ENCODE assay signal across 8 cellular contexts in the genomic region with DNA sequence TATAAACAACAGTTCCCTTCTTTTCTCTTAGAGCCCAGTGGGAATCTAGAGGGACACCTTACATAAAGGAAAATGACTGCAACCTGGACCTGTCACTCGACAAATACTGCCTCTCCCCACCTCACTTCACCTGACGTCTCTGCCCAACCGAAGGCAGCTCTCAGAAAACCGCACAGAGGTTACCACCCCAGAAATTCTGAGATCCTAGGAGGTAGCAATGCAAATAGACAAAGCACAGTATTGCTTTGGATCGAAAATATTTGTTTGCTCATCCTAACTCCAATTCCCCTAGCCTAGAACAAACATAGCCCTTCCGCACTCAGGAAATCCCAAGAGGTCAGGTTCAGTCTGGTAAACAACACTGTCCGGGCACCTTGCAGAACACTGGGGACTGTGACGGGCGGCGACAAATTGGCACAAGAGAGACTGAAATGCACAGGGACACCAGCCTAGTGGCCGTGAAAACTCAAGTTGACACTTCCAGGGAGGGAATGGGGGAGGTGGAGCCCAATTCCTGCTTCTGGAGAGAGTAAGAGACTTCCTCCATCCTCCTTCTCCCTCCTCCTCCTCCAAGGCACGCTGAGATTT. TPM values are rescaled to one million over a fixed set of nuclear protein-coding genes. Genes with fewer than 3 reads are reported as not detected.
DNase-seq lines count a peak whose midpoint lies in the region; ATAC-seq, FAIRE-seq and TF ChIP-seq lines count a peak whose summit lies in the region.

No MANE protein-coding gene starts in this region.

- H3K27ac ChIP-seq in H1 (ENCODE audit: low read depth, low read length), result no peak overlapping the region
- H3K27ac ChIP-seq in mucosa of rectum (ENCODE audit: low read depth in 2 of 2, low read length in 2 of 2), result peak overlapping the region; percentile 86 to 93
- peak overlapping the region; percentile 32 to 86 for H3K27ac ChIP-seq in aorta (ENCODE audit: low read depth in 1 of 2, low read length in 2 of 2)

- no peak overlapping the region for H2AK5ac ChIP-seq in H1 (ENCODE audit: low read depth, low read length)

- H3K36me3 ChIP-seq in H1 (ENCODE audit: control insufficient read depth in 2 of 4, insufficient read depth in 4 of 4, low read length in 3 of 4) (peaks cover 0 to 11% (median 2%) of the 10 kb centered on the region in 4 experiments; a peak in 1 of 8 replicates), mucosa of rectum (ENCODE audit: control insufficient read depth in 2 of 2, insufficient read depth in 2 of 2, low read length in 2 of 2) (no peaks in the 10 kb centered on the region), aorta (ENCODE audit: control insufficient read depth in 1 of 2, insufficient read depth in 2 of 2, low read length in 1 of 2) (no peaks in the 10 kb centered on the region)

- 0 out of 2 replicates have a peak overlapping the region, but pooled peaks have one; percentile 66 for H2BK5ac ChIP-seq in H1 (ENCODE audit: low read depth, low read length)

- peaks cover 3 to 30% of the 10 kb centered on the region in 2 experiments; a peak in 3 of 4 replicates for H3K79me2 ChIP-seq in H1 (ENCODE audit: control insufficient read depth in 1 of 2, insufficient read depth in 2 of 2, low read length in 2 of 2)

- H3K4me3 ChIP-seq in H1 (ENCODE audit: extremely low read depth in 1 of 4, insufficient read depth in 2 of 4, low read depth in 3 of 4, low read length in 4 of 4) (peak overlapping the region; percentile 43 to 70 (median 52)), mucosa of rectum (ENCODE audit: low read length in 2 of 2) (peak overlapping the region; percentile 81 to 99), aorta (ENCODE audit: low read length in 2 of 2) (peak overlapping the region; percentile 65 to 86)

- H3K18ac ChIP-seq in H1 (ENCODE audit: extremely low read depth, low read length), result no peak overlapping the region; the same call in 1 of the 2 replicates

- intact Hi-C loops in aorta (cut with DNase I), result loop anchor here (5.0 kb wide), 1 partner anchor 45 kb away; a partner anchor contains a TSS

- no peak overlapping the region for H4K5ac ChIP-seq in H1 (ENCODE audit: insufficient read length, low read depth, low read length)

- no peak for TF ChIP-seq RAD21 in H1 (IDR thresholded peaks at IDR 0.05 in 1 of 2, conservative IDR thresholded peaks at IDR 0.05 in 1 of 2; ENCODE audit: low read depth in 2 of 2, low read length in 2 of 2)

- H3K9me3 ChIP-seq in H1 (ENCODE audit: insufficient read depth in 2 of 2, low read depth in 1 of 2, low read length in 1 of 2) (peaks cover 12 to 23% of the 10 kb centered on the region in 2 experiments), mucosa of rectum (ENCODE audit: control insufficient read depth in 2 of 2, low read length in 2 of 2) (no peaks in the 10 kb centered on the region), aorta (ENCODE audit: control insufficient read depth, low read length) (no peaks in the 10 kb centered on the region)

- H2BK20ac ChIP-seq in H1 (ENCODE audit: low read length), result no peak overlapping the region

- no peak overlapping the region for H3K14ac ChIP-seq in H1 (ENCODE audit: insufficient read length)

- DNase-seq in DMS53 treated with DMSO at 0.1 percent for 48 hours (lab: John Stamatoyannopoulos, UW; ENCODE audit: unreplicated experiment) (peak; percentile 46), H1 (ENCODE audit: low read depth in 1 of 2, low spot score in 2 of 2) (no peak), aorta (no peak), HTR-8/SVneo (ENCODE audit: insufficient read length, low spot score) (no peak)

- no peak for TF ChIP-seq POLR2A in H1 (IDR thresholded peaks at IDR 0.05; ENCODE audit: control extremely low read depth in 1 of 2, low read depth in 2 of 2, low read length in 2 of 2)

- peak overlapping the region; percentile 89 for H2AFZ ChIP-seq in H1 (ENCODE audit: low read length)

- POLR2A ChIA-PET in H1 (lab: Charles Lee; ENCODE audit: partially characterized antibody), result interaction anchor here (2.1 kb wide), 1 partner anchor 43 kb away, joined by 14 read pairs; a partner anchor contains a TSS

- H4K91ac ChIP-seq in H1 (replicated peaks; ENCODE audit: insufficient read length, low read length), result no peak overlapping the region

- 10% methylated on average over 12 of the region's 12 CpGs; no CpG with 5 or more reads in 1 of the 2 experiments for WGBS in H1 (ENCODE audit: extremely low coverage in 1 of 2, insufficient coverage in 1 of 2, insufficient read length in 1 of 2, insufficient replicate concordance in 2 of 2, low coverage in 1 of 2, low lambda C conversion rate in 2 of 2, missing lambda C conversion rate in 1 of 2), 2 experiments
- WGBS in aorta, 2 donors, result 0 to 1% methylated on average over 11 to 12 of the region's 12 CpGs

- no peak overlapping the region for H3K56ac ChIP-seq in H1 (replicated peaks; ENCODE audit: insufficient read length, low read depth, low read length)

- H2BK120ac ChIP-seq in H1 (replicated peaks; ENCODE audit: low read depth, low read length), result no peak overlapping the region

- CTCF ChIA-PET in H1 (lab: Charles Lee; ENCODE audit: partially characterized antibody), result interaction anchor here (0.5 to 1.2 kb wide), 2 partner anchors 45 to 340 kb away, joined by 3 read pairs; no protein-coding TSS in a partner anchor

- no peak overlapping the region for H3K23ac ChIP-seq in H1 (ENCODE audit: insufficient read length)

- H3K23me2 ChIP-seq in H1 (ENCODE audit: low read depth, low read length), result peaks cover 12% of the 10 kb centered on the region; the same call in 1 of the 2 replicates

- H3K4me1 ChIP-seq in H1 (replicated peaks in 1 of 4; ENCODE audit: control insufficient read depth in 3 of 4, insufficient read depth in 4 of 4, low read length in 3 of 4), result peaks cover 0 to 5% (median 3%) of the 10 kb centered on the region in 4 experiments; a peak in 3 of 7 replicates
- H3K4me1 ChIP-seq in mucosa of rectum (ENCODE audit: control insufficient read depth in 2 of 2, insufficient read depth in 2 of 2, low read length in 2 of 2), result peaks cover 9 to 12% of the 10 kb centered on the region in 2 donors
- H3K4me1 ChIP-seq in aorta (ENCODE audit: control insufficient read depth in 1 of 2, insufficient read depth in 2 of 2, low read length in 2 of 2), result no peaks in the 10 kb centered on the region

- H3K4ac ChIP-seq in H1 (replicated peaks; ENCODE audit: insufficient read length, low read depth, low read length), result no peak overlapping the region

- ATAC-seq in GM19452 (IDR thresholded peaks at IDR 0.05; ENCODE audit: unreplicated experiment), result peak; percentile 38
- peak; percentile 37 for ATAC-seq in HG03460 (IDR thresholded peaks at IDR 0.05; ENCODE audit: unreplicated experiment)
- peak; percentile 39; the same call in 2 of the 3 replicates for ATAC-seq in SK-N-SH treated with all-trans-retinoic acid at 6 μM for 48 hours
- peak; percentile 62 for ATAC-seq in aorta (ENCODE audit: low FRiP score)

- no peaks in the 10 kb centered on the region; the same call in 1 of the 2 replicates for H3K79me1 ChIP-seq in H1 (ENCODE audit: low read depth, low read length)

- H3K4me2 ChIP-seq in H1 (ENCODE audit: insufficient read depth in 1 of 2, low read depth in 2 of 2, low read length in 2 of 2), result peak overlapping the region; percentile 89 to 96

- no peak overlapping the region for H4K8ac ChIP-seq in H1 (ENCODE audit: extremely low read depth, insufficient read depth, low read length)

- no peaks in the 10 kb centered on the region for H4K20me1 ChIP-seq in H1 (replicated peaks in 1 of 2; ENCODE audit: control insufficient read depth in 1 of 2, insufficient read depth in 2 of 2, low read length in 2 of 2)

- TF ChIP-seq EP300 in H1 (IDR thresholded peaks at IDR 0.05; ENCODE audit: borderline replicate concordance in 1 of 2, low read depth in 2 of 2, low read length in 2 of 2), result no peak

- H2BK12ac ChIP-seq in H1 (ENCODE audit: low read depth, low read length), result peak overlapping the region; percentile 19; the same call in 1 of the 2 replicates

- peaks cover 1 to 32% (median 20%) of the 10 kb centered on the region in 4 experiments for H3K27me3 ChIP-seq in H1 (replicated peaks in 1 of 4; ENCODE audit: control insufficient read depth in 3 of 4, extremely low read depth in 1 of 4, insufficient read depth in 3 of 4, low read length in 3 of 4)
- H3K27me3 ChIP-seq in mucosa of rectum (ENCODE audit: control insufficient read depth in 2 of 2, insufficient read depth in 2 of 2, low read length in 2 of 2), result peaks cover 0 to 3% of the 10 kb centered on the region in 2 donors
- H3K27me3 ChIP-seq in aorta (ENCODE audit: control insufficient read depth in 1 of 2, insufficient read depth in 2 of 2, low read length in 1 of 2), result no peaks in the 10 kb centered on the region

- H3K9ac ChIP-seq in H1 (replicated peaks in 1 of 4; ENCODE audit: extremely low read depth in 1 of 4, low read depth in 3 of 4, low read length in 3 of 4) (no peak overlapping the region; a peak in 3 of 7 replicates), mucosa of rectum (ENCODE audit: low read depth in 1 of 2, low read length in 2 of 2) (peak overlapping the region; percentile 81 to 84)

- H2BK15ac ChIP-seq in H1 (ENCODE audit: low read length), result 0 out of 2 replicates have a peak overlapping the region, but pooled peaks have one; percentile 72

- TF ChIP-seq CTCF in H1 (IDR thresholded peaks at IDR 0.05; ENCODE audit: control extremely low read depth in 1 of 3, insufficient read depth in 1 of 3, low read depth in 1 of 3, low read length in 3 of 3), result no peak

- no peak for FAIRE-seq in H1 (lab: Jason Lieb, UNC)
- FAIRE-seq in HTR-8/SVneo (lab: Jason Lieb, UNC), result no peak

RNA-seq across cellular contexts. Expression of a gene that starts 0.4 kb away (rescaled TPM):
- 34.4 and 34.7 TPM in 2 replicates for total RNA-seq in H1 (2021; fragmentation: NEBNext Ultra II Directional; extraction: Animal tissue kit (Norgen Biotek cat#: 25700))
- polyA plus RNA-seq in H1 (2011; rRNA removed), result 13.9 and 14.1 TPM in 2 replicates
- 29.6 TPM for polyA plus RNA-seq in H1 (2011; cell fraction: cytosol; rRNA removed)
- 35.9 TPM for polyA plus RNA-seq in H1 (2011; cell fraction: nucleus; rRNA removed)
- polyA plus RNA-seq in H1 (2012, experiment 1 of 2), result 20.4 to 29.5 TPM (median 24.0 TPM) in 4 replicates
- 1.2 TPM for polyA plus RNA-seq in H1 (2012, experiment 2 of 2)
- polyA plus RNA-seq in H1 (2013, experiment 1 of 2), result 13.5 TPM
- polyA plus RNA-seq in H1 (2013, experiment 2 of 2), result 13.6 TPM
- 42.9 and 90.1 TPM in 2 replicates for polyA minus RNA-seq in H1 (2011; rRNA and poly(A)+ RNA removed)
- polyA minus RNA-seq in H1 (2011; cell fraction: cytosol; rRNA and poly(A)+ RNA removed), result 18.3 TPM
- polyA minus RNA-seq in H1 (2011; cell fraction: nucleus; rRNA and poly(A)+ RNA removed), result 20.7 TPM
- total RNA-seq in aorta, result 10 to 100 TPM; 55.2 to 63.3 TPM
- 10 to 100 TPM; 10.3 to 12.6 TPM for polyA plus RNA-seq in aorta

RNA-seq across cellular contexts. Expression of a gene that starts 43.9 kb away (rescaled TPM):
- total RNA-seq in H1 (2021; fragmentation: NEBNext Ultra II Directional; extraction: Animal tissue kit (Norgen Biotek cat#: 25700)), result 13.3 and 14.2 TPM in 2 replicates
- polyA plus RNA-seq in H1 (2011; rRNA removed), result 6.3 and 10.0 TPM in 2 replicates
- 7.4 TPM for polyA plus RNA-seq in H1 (2011; cell fraction: cytosol; rRNA removed)
- 9.2 TPM for polyA plus RNA-seq in H1 (2011; cell fraction: nucleus; rRNA removed)
- polyA plus RNA-seq in H1 (2012, experiment 1 of 2), result 9.0 to 12.4 TPM (median 11.0 TPM) in 4 replicates
- polyA plus RNA-seq in H1 (2012, experiment 2 of 2), result 10.8 TPM
- polyA plus RNA-seq in H1 (2013, experiment 1 of 2), result 9.9 TPM
- 9.5 TPM for polyA plus RNA-seq in H1 (2013, experiment 2 of 2)
- 3.0 and 5.0 TPM in 2 replicates for polyA minus RNA-seq in H1 (2011; rRNA and poly(A)+ RNA removed)
- 6.5 TPM for polyA minus RNA-seq in H1 (2011; cell fraction: cytosol; rRNA and poly(A)+ RNA removed)
- polyA minus RNA-seq in H1 (2011; cell fraction: nucleus; rRNA and poly(A)+ RNA removed), result 12.5 TPM
- total RNA-seq in aorta, result 10 to 100 TPM in 1 of 2 donors, 1 to 10 TPM in 1; 5.8 to 10.4 TPM
- under 1 TPM in 1 of 2 donors, not detected in 1; 1.00 TPM for polyA plus RNA-seq in aorta

Comparison
In these comparisons a context has a peak if more than half of its experiments do, and no peak if none do; other contexts are left out.
1. H3K9ac ChIP-seq: peak in mucosa of rectum (2 of 2); none in H1 (0 of 4).
2. Peak in every context shown above with its lines, with median percentiles within 50 percentile points of each other: ATAC-seq and H3K4me3 ChIP-seq.